In the genomic region with DNA sequence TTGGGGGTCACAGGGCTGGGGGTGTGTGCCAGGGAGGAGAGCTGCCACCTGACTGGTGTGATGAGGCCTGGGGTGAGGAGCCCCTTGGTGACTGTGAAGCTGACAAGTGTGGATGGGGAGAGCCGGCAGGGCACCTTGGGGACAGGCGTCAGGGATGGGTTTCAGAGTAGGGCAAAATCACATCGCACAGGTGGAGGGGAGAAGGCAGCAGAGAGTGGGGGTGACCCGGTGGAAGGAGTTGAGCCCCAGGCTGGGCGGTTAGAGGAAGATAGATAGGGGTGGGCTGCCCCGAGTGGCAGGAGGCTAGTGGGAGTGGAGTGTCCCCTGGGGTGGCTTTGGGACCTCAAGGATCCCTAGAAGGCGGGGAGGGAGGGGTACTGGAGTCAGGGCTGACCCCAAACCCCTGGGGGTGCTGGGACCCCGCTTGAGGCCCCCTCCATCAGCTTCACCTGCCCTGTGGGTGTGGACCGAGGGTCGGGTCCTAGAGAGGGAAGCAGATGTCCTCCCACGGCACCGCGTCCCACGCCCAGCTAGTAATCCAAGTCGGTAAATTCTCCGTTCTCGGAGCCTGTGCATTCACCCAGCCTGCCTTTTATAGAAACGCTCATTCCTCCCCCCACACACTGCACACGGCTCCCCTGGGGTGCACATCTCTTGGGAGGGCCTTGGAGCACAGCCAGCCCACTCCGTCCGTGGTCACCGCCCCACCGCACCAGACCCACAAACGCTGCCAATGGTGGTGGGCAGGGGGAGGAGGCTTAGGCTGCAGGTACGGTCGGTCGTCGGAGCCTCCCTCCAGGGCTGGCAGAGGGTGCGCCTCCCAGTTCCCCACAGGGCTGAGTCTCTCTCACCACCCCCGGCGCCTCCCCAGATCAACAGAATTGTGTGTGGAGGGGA, we compare ENCODE assay signal across 1 cellular context.
TF ChIP-seq lines count a peak whose summit lies in the region.

No MANE protein-coding gene starts in this region.

TF ChIP-seq in GM23338, 12 proteins besides CTCF, POLR2A, EP300 and RAD21 (continued from another document):
- TF ChIP-seq ZNF462 (CRISPR knock-in tag; IDR thresholded peaks at IDR 0.05): no peak
- TF ChIP-seq ZNF114 (CRISPR knock-in tag; IDR thresholded peaks at IDR 0.05): no peak
- no peak for TF ChIP-seq NANOG (IDR thresholded peaks at IDR 0.05; ENCODE audit: borderline replicate concordance)
- TF ChIP-seq EZH2 (IDR thresholded peaks at IDR 0.05; ENCODE audit: low read depth, unreplicated experiment): no peak
- no peak for TF ChIP-seq CREB1 (CRISPR knock-in tag; IDR thresholded peaks at IDR 0.05; ENCODE audit: low read depth)
- no peak for TF ChIP-seq EZH2phosphoT487 (IDR thresholded peaks at IDR 0.05; ENCODE audit: unreplicated experiment)
- TF ChIP-seq JUNB (IDR thresholded peaks at IDR 0.05; ENCODE audit: unreplicated experiment): no peak
TF ChIP-seq in GM23338: peak in this region for 0.
